ENCODE assay signal across 12 cellular contexts in genomic region chr13:50731400-50731799, GRCh38.
DNase-seq lines count a peak whose midpoint lies in the region; ATAC-seq and TF ChIP-seq lines count a peak whose summit lies in the region.
"Had no signal": no experiment of that assay in that cellular context is flagged by ENCODE, and none has a peak within 500 bp of the region (broad histone marks: within the 10 kb centered on the region; RNA-seq: fewer than 3 reads in every experiment).

No MANE protein-coding gene starts in this region.

- H3K27me3 ChIP-seq in fibroblast of lung (ENCODE audit: control insufficient read depth, insufficient read depth, low read length) (no peaks in the 10 kb centered on the region), upper lobe of right lung (no peaks in the 10 kb centered on the region), A673 (replicated peaks; ENCODE audit: insufficient read depth, low read depth, low read length, poor library complexity) (no peaks in the 10 kb centered on the region), uterus (no peaks in the 10 kb centered on the region), suprapubic skin (no peaks in the 10 kb centered on the region)

- H3K4me1 ChIP-seq in fibroblast of lung (ENCODE audit: control insufficient read depth, extremely low read depth, insufficient read depth, low read length) (no peaks in the 10 kb centered on the region), upper lobe of right lung (no peaks in the 10 kb centered on the region), A673 (ENCODE audit: insufficient read depth, low read length, poor library complexity, severe bottlenecking) (no peaks in the 10 kb centered on the region), uterus (no peaks in the 10 kb centered on the region), suprapubic skin (peaks cover 14% of the 10 kb centered on the region)

- peak overlapping the region; percentile 65 for H3K27ac Mint-ChIP-seq in activated naive CD4-positive, alpha-beta T cell treated with anti-CD3 and anti-CD28 coated beads, Interleukin-2, amount 10 ng/mL, durations not matched to agents 7 days and 5 days
- H3K27ac Mint-ChIP-seq: immature natural killer cell had no signal

- H3K4me3 ChIP-seq in fibroblast of lung (replicated peaks in 1 of 4; ENCODE audit: control extremely low read depth in 1 of 4, insufficient read depth in 1 of 4, low read depth in 3 of 4, low read length in 4 of 4) (no peak overlapping the region), upper lobe of right lung (no peak overlapping the region), A673 (ENCODE audit: low read depth, low read length, poor library complexity, severe bottlenecking) (no peak overlapping the region), uterus (no peak overlapping the region), suprapubic skin (no peak overlapping the region)

- no peak overlapping the region for H3K9ac ChIP-seq in fibroblast of lung (ENCODE audit: insufficient read depth, low read length)

- peak; percentile 31 for ATAC-seq in upper lobe of right lung

- intact Hi-C loops in upper lobe of right lung (cut with DNase I): no loop called here
- intact Hi-C loops in A673 (cut with micrococcal nuclease; ENCODE audit: unreplicated experiment): no loop called here
- intact Hi-C loops in uterus (cut with DNase I; ENCODE audit: low total_unique reads): no loop called here

- peaks cover 13% of the 10 kb centered on the region for H3K9me3 Mint-ChIP-seq in activated naive CD4-positive, alpha-beta T cell treated with anti-CD3 and anti-CD28 coated beads, Interleukin-2, amount 10 ng/mL, durations not matched to agents 7 days and 5 days

- H3K36me3 Mint-ChIP-seq in activated naive CD4-positive, alpha-beta T cell treated with anti-CD3 and anti-CD28 coated beads, Interleukin-2, amount 10 ng/mL, durations not matched to agents 7 days and 5 days: peaks cover 5% of the 10 kb centered on the region

- no peak for TF ChIP-seq EP300 in suprapubic skin (IDR thresholded peaks at IDR 0.05)

- no peaks in the 10 kb centered on the region for H3K79me2 ChIP-seq in fibroblast of lung (ENCODE audit: control insufficient read depth, insufficient read depth, low read length)

- peaks cover 7% of the 10 kb centered on the region for H3K27me3 Mint-ChIP-seq in activated naive CD4-positive, alpha-beta T cell treated with anti-CD3 and anti-CD28 coated beads, Interleukin-2, amount 10 ng/mL, durations not matched to agents 7 days and 5 days

- no peaks in the 10 kb centered on the region for H3K36me3 ChIP-seq in fibroblast of lung (ENCODE audit: control insufficient read depth, insufficient read depth, low read length)
- no peaks in the 10 kb centered on the region for H3K36me3 ChIP-seq in upper lobe of right lung
- no peaks in the 10 kb centered on the region for H3K36me3 ChIP-seq in A673 (ENCODE audit: insufficient read depth, low read length, poor library complexity, severe bottlenecking)
- no peaks in the 10 kb centered on the region for H3K36me3 ChIP-seq in uterus
- no peaks in the 10 kb centered on the region for H3K36me3 ChIP-seq in suprapubic skin

- H4K20me1 ChIP-seq in fibroblast of lung (ENCODE audit: control insufficient read depth, extremely low read depth, insufficient read depth, low read length): no peaks in the 10 kb centered on the region

- H3K9me3 ChIP-seq in fibroblast of lung (ENCODE audit: control insufficient read depth, insufficient read depth, low read depth, low read length) (no peaks in the 10 kb centered on the region), upper lobe of right lung (no peaks in the 10 kb centered on the region), A673 (ENCODE audit: low read depth, low read length, poor library complexity, severe bottlenecking) (no peaks in the 10 kb centered on the region), uterus (no peaks in the 10 kb centered on the region), suprapubic skin (no peaks in the 10 kb centered on the region)

- no TSS peak for BruUV-seq in A673 (replicated peaks; lab: Mats Ljungman, UMichigan)

- H3K4me3 Mint-ChIP-seq in activated naive CD4-positive, alpha-beta T cell treated with anti-CD3 and anti-CD28 coated beads, Interleukin-2, amount 10 ng/mL, durations not matched to agents 7 days and 5 days: no peak overlapping the region
- H3K4me3 Mint-ChIP-seq: immature natural killer cell had no signal

- CTCF ChIA-PET in activated naive CD4-positive, alpha-beta T cell treated with anti-CD3 and anti-CD28 coated beads, Interleukin-2, amount 10 ng/mL, durations not matched to agents 7 days and 5 days (lab: Charles Lee): no interaction called here
- CTCF ChIA-PET in A673 (lab: Charles Lee): no interaction called here

- no peak for DNase-seq in activated naive CD4-positive, alpha-beta T cell treated with anti-CD3 and anti-CD28 coated beads, Interleukin-2, amount 10 ng/mL, durations not matched to agents 7 days and 5 days
- DNase-seq in activated naive CD4-positive, alpha-beta T cell (lab: John Stamatoyannopoulos, UW): no peak
- DNase-seq in RPMI7951 (ENCODE audit: low read depth) (peak; percentile 40), fibroblast of lung (ENCODE audit: low read depth in 2 of 2) (peak; percentile 63 to 86), upper lobe of right lung (no peak), A673 (ENCODE audit: low spot score) (no peak), uterus (no peak), suprapubic skin (ENCODE audit: low spot score in 2 of 2) (no peak)
- DNase-seq: activated CD8-positive, alpha-beta memory T cell treated with anti-CD3 and anti-CD28 coated beads for 24 hours; immature natural killer cell; Kasumi-1; SHP77 treated with DMSO at 0.1 percent for 48 hours had no signal

- POLR2A ChIA-PET in A673 (lab: Charles Lee; ENCODE audit: low non-redundant PET): no interaction called here

- no peak overlapping the region for H2AFZ ChIP-seq in fibroblast of lung (ENCODE audit: low read length)

- H3K4me1 Mint-ChIP-seq in activated naive CD4-positive, alpha-beta T cell treated with anti-CD3 and anti-CD28 coated beads, Interleukin-2, amount 10 ng/mL, durations not matched to agents 7 days and 5 days: peaks cover 19% of the 10 kb centered on the region
- H3K4me1 Mint-ChIP-seq: immature natural killer cell had no signal

- no peak overlapping the region for H3K27ac ChIP-seq in fibroblast of lung (ENCODE audit: insufficient read depth, low read length)
- H3K27ac ChIP-seq in upper lobe of right lung: peak overlapping the region; percentile 64
- no peak overlapping the region for H3K27ac ChIP-seq in A673 (ENCODE audit: low read depth, low read length, poor library complexity, severe bottlenecking)
- H3K27ac ChIP-seq in uterus: no peak overlapping the region
- H3K27ac ChIP-seq in suprapubic skin: no peak overlapping the region

- TF ChIP-seq POLR2A in uterus (IDR thresholded peaks at IDR 0.05) (no peak), suprapubic skin (IDR thresholded peaks at IDR 0.05) (no peak)

- no peak overlapping the region for H3K4me2 ChIP-seq in fibroblast of lung (ENCODE audit: extremely low read depth, insufficient read depth, low read length)

- TF ChIP-seq CTCF in fibroblast of lung (conservative IDR thresholded peaks at IDR 0.05 in 1 of 2, IDR thresholded peaks at IDR 0.05 in 1 of 2; ENCODE audit: low read depth in 1 of 2, low read length in 2 of 2) (no peak), upper lobe of right lung (IDR thresholded peaks at IDR 0.05) (no peak), A673 (conservative IDR thresholded peaks at IDR 0.05; ENCODE audit: low read depth, low read length) (no peak), uterus (IDR thresholded peaks at IDR 0.05) (no peak), suprapubic skin (IDR thresholded peaks at IDR 0.05) (no peak)

Comparison
In these comparisons a context has a peak if more than half of its experiments do, and no peak if none do; other contexts are left out.
1. DNase-seq: peak in RPMI7951 (single experiment) and fibroblast of lung (2 of 2); none in activated naive CD4-positive, alpha-beta T cell treated with anti-CD3 and anti-CD28 coated beads, Interleukin-2, amount 10 ng/mL, durations not matched to agents 7 days and 5 days (single experiment), activated naive CD4-positive, alpha-beta T cell (0 of 4), upper lobe of right lung (single experiment), A673 (single experiment), uterus (0 of 2) and suprapubic skin (0 of 2).